ENCODE assay signal across 11 cellular contexts in the genomic region with DNA sequence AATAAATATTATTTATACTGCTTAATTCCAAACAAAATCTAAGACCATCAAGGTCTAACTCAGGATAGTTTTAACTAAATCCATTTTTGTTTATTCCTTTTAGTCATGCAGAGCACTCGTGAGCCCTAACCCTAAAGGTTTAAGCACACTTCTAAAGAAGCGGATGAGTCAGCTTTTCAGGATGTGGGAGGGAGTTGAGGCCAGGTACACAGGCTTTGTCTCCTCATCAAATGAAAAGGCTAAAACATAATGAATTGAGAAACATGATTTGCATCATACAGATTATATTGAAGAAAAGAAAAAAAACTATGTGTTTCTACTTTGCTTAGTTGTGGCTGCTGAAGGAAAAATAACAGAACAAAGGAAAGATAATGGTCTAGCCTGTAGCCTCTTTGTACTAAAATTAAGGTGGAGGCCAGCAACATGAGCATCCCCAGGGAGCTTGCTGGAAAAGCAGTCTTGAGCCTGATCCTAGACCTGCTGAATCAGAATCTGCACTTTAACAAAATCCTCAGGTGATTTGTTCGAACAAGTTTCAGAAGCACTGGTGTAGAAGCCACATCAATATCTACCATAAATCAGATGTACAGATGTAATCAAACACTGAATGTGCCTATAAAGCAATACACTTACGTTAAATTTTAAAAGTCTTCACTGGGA. TPM values are rescaled to one million over a fixed set of nuclear protein-coding genes. Genes with fewer than 3 reads are reported as not detected.
DNase-seq lines count a peak whose midpoint lies in the region; ATAC-seq, FAIRE-seq and TF ChIP-seq lines count a peak whose summit lies in the region.
"Had no signal": no experiment of that assay in that cellular context is flagged by ENCODE, and none has a peak within 500 bp of the region (broad histone marks: within the 10 kb centered on the region; RNA-seq: fewer than 3 reads in every experiment).

No MANE protein-coding gene starts in this region.

- H3K9me3 ChIP-seq in endothelial cell of umbilical vein (replicated peaks; ENCODE audit: control insufficient read depth, insufficient read depth, low read length) (no peaks in the 10 kb centered on the region), GM23248 (ENCODE audit: low read depth) (no peaks in the 10 kb centered on the region)

- H3K36me3 Mint-ChIP-seq in IgD-negative memory B cell = no peaks in the 10 kb centered on the region

- intact Hi-C loops in endothelial cell of umbilical vein (cut with micrococcal nuclease) = no loop called here

- no peak for TF ChIP-seq POLR2A in endothelial cell of umbilical vein (IDR thresholded peaks at IDR 0.05; ENCODE audit: low read depth, low read length)

- in situ Hi-C loops in GM23248 (cut with MboI) = no loop called here

- peak; percentile 46 to 51 for DNase-seq in activated CD4-positive, alpha-beta T cell treated with anti-CD3 and anti-CD28 coated beads, Interleukin-2, amount 50 U/mL, for 4 hours
- DNase-seq in endothelial cell of umbilical vein (ENCODE audit: low read depth, low spot score) (peak; percentile 35), GM23248 (no peak)
- DNase-seq in stimulated activated CD4-positive, alpha-beta T cell treated with anti-CD3 and anti-CD28 coated beads, Interleukin-4, amount 100 ng/mL, for 24 hours = peak; percentile 52
- DNase-seq: NCI-H1092, small intestine had no signal

- peaks cover 0 to 4% (median 1%) of the 10 kb centered on the region in 3 donors for H3K4me1 Mint-ChIP-seq in IgD-negative memory B cell

- H3K4me2 ChIP-seq in endothelial cell of umbilical vein (ENCODE audit: insufficient read depth, low read length) (no peak overlapping the region), GM23248 (ENCODE audit: unreplicated experiment) (no peak overlapping the region)

- no peak for FAIRE-seq in endothelial cell of umbilical vein (lab: Jason Lieb, UNC)
- FAIRE-seq: small intestine had no signal

- no peak for ATAC-seq in GM21526 (IDR thresholded peaks at IDR 0.05; ENCODE audit: low FRiP score, unreplicated experiment)
- no peak for ATAC-seq in HG02852 (IDR thresholded peaks at IDR 0.05; ENCODE audit: unreplicated experiment)
- no peak for ATAC-seq in GM18498 (IDR thresholded peaks at IDR 0.05; ENCODE audit: unreplicated experiment)

- H4K20me1 ChIP-seq in endothelial cell of umbilical vein (replicated peaks; ENCODE audit: control insufficient read depth, extremely low read depth, insufficient read depth, low read length) (no peaks in the 10 kb centered on the region), GM23248 (ENCODE audit: insufficient read depth) (no peaks in the 10 kb centered on the region)

- CTCF ChIA-PET in endothelial cell of umbilical vein (lab: Charles Lee) = no interaction called here

- H2AFZ ChIP-seq in endothelial cell of umbilical vein (ENCODE audit: low read depth, low read length) (no peak overlapping the region), GM23248 (no peak overlapping the region)

- no peaks in the 10 kb centered on the region for H3K9me1 ChIP-seq in endothelial cell of umbilical vein (replicated peaks; ENCODE audit: control insufficient read depth, extremely low read depth, insufficient read depth, low read length)

- no peaks in the 10 kb centered on the region for H3K9me3 Mint-ChIP-seq in IgD-negative memory B cell

- no peak overlapping the region for H3K9ac ChIP-seq in endothelial cell of umbilical vein (replicated peaks; ENCODE audit: extremely low read depth, insufficient read depth, low read length)
- H3K9ac ChIP-seq in GM23248 = no peak overlapping the region

- WGBS in GM23248 (ENCODE audit: low coverage in 1 of 2, low lambda C conversion rate in 2 of 2, missing lambda C conversion rate in 2 of 2), 2 experiments = 83% methylated on average over 4 of the region's 4 CpGs

- H3K27me3 ChIP-seq in endothelial cell of umbilical vein (ENCODE audit: control insufficient read depth in 2 of 2, insufficient read depth in 2 of 2, low read length in 2 of 2) = no peaks in the 10 kb centered on the region
- no peaks in the 10 kb centered on the region for H3K27me3 ChIP-seq in GM23248 (replicated peaks; ENCODE audit: insufficient read depth)

- H3K4me1 ChIP-seq in endothelial cell of umbilical vein (ENCODE audit: control insufficient read depth, extremely low read depth, insufficient read depth, low read length) (peaks cover 7% of the 10 kb centered on the region), GM23248 (ENCODE audit: insufficient read depth) (no peaks in the 10 kb centered on the region)

- no peaks in the 10 kb centered on the region; the same call in 1 of the 2 replicates for H3F3A ChIP-seq in GM23248 (ENCODE audit: insufficient read depth)

- dilution Hi-C loops in endothelial cell of umbilical vein (cut with MboI; ENCODE audit: extremely low pct_ligation_motif_present, low sequenced_read_pairs) = no loop called here

- BruUV-seq in endothelial cell of umbilical vein (replicated peaks; lab: Mats Ljungman, UMichigan) = no TSS peak

- no peak overlapping the region for H3K4me3 Mint-ChIP-seq in IgD-negative memory B cell

- H3K27ac ChIP-seq in endothelial cell of umbilical vein (ENCODE audit: insufficient read depth, low read depth, low read length) = no peak overlapping the region
- no peak overlapping the region for H3K27ac ChIP-seq in GM23248

- H3K36me3 ChIP-seq in endothelial cell of umbilical vein (ENCODE audit: control insufficient read depth in 2 of 2, extremely low read depth in 1 of 2, insufficient read depth in 2 of 2, low read length in 2 of 2) (peaks cover 18 to 22% of the 10 kb centered on the region in 2 experiments), GM23248 (ENCODE audit: low read depth) (peaks cover 96% of the 10 kb centered on the region)

- no peaks in the 10 kb centered on the region for H3K9me2 ChIP-seq in GM23248 (ENCODE audit: insufficient read depth)

- H3K27me3 Mint-ChIP-seq in IgD-negative memory B cell = no peaks in the 10 kb centered on the region

- no peak overlapping the region for H3K4me3 ChIP-seq in endothelial cell of umbilical vein (replicated peaks in 1 of 3; ENCODE audit: insufficient read depth in 1 of 3, low read depth in 1 of 3, low read length in 3 of 3)
- H3K4me3 ChIP-seq in GM23248 = no peak overlapping the region

- POLR2A ChIA-PET in endothelial cell of umbilical vein (lab: Charles Lee) = no interaction called here

- no peak for TF ChIP-seq CTCF in endothelial cell of umbilical vein (IDR thresholded peaks at IDR 0.05; ENCODE audit: extremely low read depth in 1 of 2, insufficient read depth in 1 of 2, low read depth in 1 of 2, low read length in 2 of 2)

- H3K79me2 ChIP-seq in endothelial cell of umbilical vein (ENCODE audit: control insufficient read depth, insufficient read depth, low read length) = no peaks in the 10 kb centered on the region
- 0 out of 2 replicates have a peak, but pooled peaks cover 8% of the 10 kb centered on the region for H3K79me2 ChIP-seq in GM23248 (ENCODE audit: insufficient read depth)

- H3K27ac Mint-ChIP-seq in IgD-negative memory B cell = peak overlapping the region in 2 of 3 donors; percentile 28 to 76

TF ChIP-seq in endothelial cell of umbilical vein, 7 proteins besides CTCF, POLR2A, EP300 and RAD21:
- no peak for TF ChIP-seq EZH2 (IDR thresholded peaks at IDR 0.05; ENCODE audit: borderline replicate concordance, low read depth, low read length, severe bottlenecking)
- no peak for TF ChIP-seq FOS (IDR thresholded peaks at IDR 0.05; ENCODE audit: borderline replicate concordance, insufficient read depth, low read length)
- no peak for TF ChIP-seq MYC (IDR thresholded peaks at IDR 0.05; ENCODE audit: low read depth, low read length)

RNA-seq across cellular contexts. Expression of a gene that starts 21.1 kb away (rescaled TPM):
- polyA plus RNA-seq in IgD-negative memory B cell (27.5 TPM), endothelial cell of umbilical vein (11.7 and 14.2 TPM in 2 replicates), GM23248 (2016; fragmentation: Nextera tagmentation; extraction: Ambion mirVana) (45.4 and 52.6 TPM in 2 replicates)
- total RNA-seq in endothelial cell of umbilical vein = 20.6 and 22.2 TPM in 2 replicates
- polyA plus RNA-seq in endothelial cell of umbilical vein (2011; cell fraction: cytosol; rRNA removed) = 14.8 and 15.2 TPM in 2 replicates
- polyA plus RNA-seq in endothelial cell of umbilical vein (2011; cell fraction: nucleus; rRNA removed) = 10.0 and 10.7 TPM in 2 replicates
- 22.0 and 28.1 TPM in 2 replicates for polyA plus RNA-seq in endothelial cell of umbilical vein (2012)
- polyA minus RNA-seq in endothelial cell of umbilical vein = 12.9 and 14.6 TPM in 2 replicates
- polyA minus RNA-seq in endothelial cell of umbilical vein (2011; cell fraction: cytosol; rRNA and poly(A)+ RNA removed) = 16.0 TPM
- 7.9 and 11.8 TPM in 2 replicates for polyA minus RNA-seq in endothelial cell of umbilical vein (2011; cell fraction: nucleus; rRNA and poly(A)+ RNA removed)
- 46.7 and 55.9 TPM in 2 replicates for total RNA-seq in GM23248 (2014; rRNA removed; shearing (Covaris generic))

RNA-seq across cellular contexts. Expression of a gene that starts 44.0 kb away (rescaled TPM):
- 0.14 TPM for polyA plus RNA-seq in IgD-negative memory B cell
- 0.66 TPM in 1 of 2 replicates, not detected in the other for total RNA-seq in endothelial cell of umbilical vein
- polyA plus RNA-seq in endothelial cell of umbilical vein = not detected in 2 replicates
- polyA plus RNA-seq in endothelial cell of umbilical vein (2011; cell fraction: cytosol; rRNA removed) = not detected in 2 replicates
- 0.36 TPM in 1 of 2 replicates, not detected in the other for polyA plus RNA-seq in endothelial cell of umbilical vein (2011; cell fraction: nucleus; rRNA removed)
- polyA plus RNA-seq in endothelial cell of umbilical vein (2012) = 0.11 TPM in 1 of 2 replicates, not detected in the other
- 0.15 TPM in 1 of 2 replicates, not detected in the other for polyA minus RNA-seq in endothelial cell of umbilical vein
- 3.9 TPM for polyA minus RNA-seq in endothelial cell of umbilical vein (2011; cell fraction: cytosol; rRNA and poly(A)+ RNA removed)
- polyA minus RNA-seq in endothelial cell of umbilical vein (2011; cell fraction: nucleus; rRNA and poly(A)+ RNA removed) = 0.29 and 0.82 TPM in 2 replicates
- total RNA-seq in GM23248 (2014; rRNA removed; shearing (Covaris generic)) = not detected in 2 replicates
- polyA plus RNA-seq in GM23248 (2016; fragmentation: Nextera tagmentation; extraction: Ambion mirVana) = 0.21 TPM in 1 of 2 replicates, not detected in the other
- total RNA-seq: kidney epithelial cell had no signal

RNA-seq across cellular contexts. Expression of a gene that starts 50.8 kb away (rescaled TPM):
- polyA plus RNA-seq in IgD-negative memory B cell = 26.2 TPM
- total RNA-seq in endothelial cell of umbilical vein = 16.7 and 19.0 TPM in 2 replicates
- 2.8 and 5.1 TPM in 2 replicates for polyA plus RNA-seq in endothelial cell of umbilical vein
- polyA plus RNA-seq in endothelial cell of umbilical vein (2011; cell fraction: cytosol; rRNA removed) = 8.2 and 8.6 TPM in 2 replicates
- 28.3 and 36.8 TPM in 2 replicates for polyA plus RNA-seq in endothelial cell of umbilical vein (2011; cell fraction: nucleus; rRNA removed)
- polyA plus RNA-seq in endothelial cell of umbilical vein (2012) = 19.5 and 22.4 TPM in 2 replicates
- 10.0 and 12.1 TPM in 2 replicates for polyA minus RNA-seq in endothelial cell of umbilical vein
- 11.7 TPM for polyA minus RNA-seq in endothelial cell of umbilical vein (2011; cell fraction: cytosol; rRNA and poly(A)+ RNA removed)
- polyA minus RNA-seq in endothelial cell of umbilical vein (2011; cell fraction: nucleus; rRNA and poly(A)+ RNA removed) = 47.5 and 68.9 TPM in 2 replicates
- total RNA-seq in GM23248 (2014; rRNA removed; shearing (Covaris generic)) = 16.5 and 24.4 TPM in 2 replicates
- polyA plus RNA-seq in GM23248 (2016; fragmentation: Nextera tagmentation; extraction: Ambion mirVana) = 17.1 and 18.8 TPM in 2 replicates
